ENCODE assay signal across 25 cellular contexts in genomic region chr12:32249701-32250270, GRCh38.
A peak's percentile ranks its signal among the peaks of the same experiment; 100 is the strongest.
DNase-seq lines count a peak whose midpoint lies in the region; ATAC-seq lines count a peak whose summit lies in the region.
"Had no signal": no experiment of that assay in that cellular context is flagged by ENCODE, and none has a peak within 500 bp of the region (broad histone marks: within the 10 kb centered on the region; RNA-seq: fewer than 3 reads in every experiment).

No MANE protein-coding gene starts in this region.

- peak overlapping the region; percentile 40 for H3K27ac Mint-ChIP-seq in memory B cell

- DNase-seq in astrocyte of the hippocampus (ENCODE audit: low read depth, low spot score): peak; percentile 52
- DNase-seq in memory B cell (ENCODE audit: low spot score in 2 of 2): no peak
- DNase-seq in activated effector memory CD4-positive, alpha-beta T cell treated with anti-CD3 and anti-CD28 coated beads, Interleukin-2, amount 50 U/mL, for 16 hours: no peak
- DNase-seq in CD1c-positive myeloid dendritic cell (ENCODE audit: extremely low spot score): no peak
- no peak for DNase-seq in Ammon's horn (ENCODE audit: low spot score)
- DNase-seq: activated CD4-positive, CD25-positive, alpha-beta regulatory T cell treated with anti-CD3 and anti-CD28 coated beads, Interleukin-2, amount 50 U/mL, for 72 hours; activated naive CD4-positive, alpha-beta T cell; activated T-cell treated with anti-CD3 and anti-CD28 coated beads, Interleukin-2, amount 50 U/mL, for 1 hour; BE2C; COR-L47; DND-41; GM23248; heart right ventricle; mucosa of descending colon; MV-4-11; NCI-H1694; NCI-H69; psoas muscle; stimulated activated naive CD4-positive, alpha-beta T cell had no signal

- H3K27me3 Mint-ChIP-seq in memory B cell: no peaks in the 10 kb centered on the region

- no peaks in the 10 kb centered on the region for H3K27me3 ChIP-seq in HUES48 (ENCODE audit: control insufficient read depth, insufficient read depth, low read length)
- H3K27me3 ChIP-seq: BE2C, cardiac muscle cell, heart right ventricle had no signal

- peaks cover 3% of the 10 kb centered on the region for H3K9me3 Mint-ChIP-seq in memory B cell

- peaks cover 4% of the 10 kb centered on the region; the same call in 1 of the 2 replicates for H3K9me3 ChIP-seq in HUES48 (ENCODE audit: control insufficient read depth, insufficient read depth, low read length)
- H3K9me3 ChIP-seq: BE2C, mucosa of descending colon, psoas muscle, thoracic aorta had no signal

- H3K27ac ChIP-seq in HUES48 (ENCODE audit: low read depth, low read length): peak overlapping the region; percentile 51
- H3K27ac ChIP-seq: cardiac muscle cell, GM23248, heart right ventricle, psoas muscle, thoracic aorta had no signal

- H3K4me1 ChIP-seq in HUES48 (ENCODE audit: control insufficient read depth, insufficient read depth, low read length): peaks cover 24% of the 10 kb centered on the region
- H3K4me1 ChIP-seq: psoas muscle had no signal

- no peak overlapping the region for H3K4me3 Mint-ChIP-seq in memory B cell

- H3K36me3 Mint-ChIP-seq in memory B cell: peaks cover 23% of the 10 kb centered on the region

- ATAC-seq in memory B cell (ENCODE audit: low read depth) (no peak), GM19035 (IDR thresholded peaks at IDR 0.05; ENCODE audit: unreplicated experiment) (no peak)
- ATAC-seq: heart right ventricle, K562, mucosa of descending colon, psoas muscle had no signal

- no peak overlapping the region for H3K9ac ChIP-seq in HUES48 (ENCODE audit: low read depth, low read length)
- H3K9ac ChIP-seq: GM23248 had no signal

- no peak overlapping the region for H3K4me3 ChIP-seq in HUES48 (ENCODE audit: low read depth, low read length)
- H3K4me3 ChIP-seq: cardiac muscle cell, GM23248, heart right ventricle, K562, mucosa of descending colon, psoas muscle, skin epidermis, thoracic aorta had no signal

- peaks cover 17% of the 10 kb centered on the region for H3K4me1 Mint-ChIP-seq in memory B cell

- peaks cover 20% of the 10 kb centered on the region for H3K36me3 ChIP-seq in HUES48 (ENCODE audit: control insufficient read depth, insufficient read depth, low read length)
- H3K36me3 ChIP-seq: cardiac muscle cell, heart right ventricle, thoracic aorta had no signal
